21 cellular contexts compared by ENCODE assay signal in genomic region chr4:118325443-118325842, GRCh38. TPM values are rescaled to one million over a fixed set of nuclear protein-coding genes. Genes with fewer than 3 reads are reported as not detected.
DNase-seq lines count a peak whose midpoint lies in the region; ATAC-seq, FAIRE-seq and TF ChIP-seq lines count a peak whose summit lies in the region.
"Had no signal": no experiment of that assay in that cellular context is flagged by ENCODE, and none has a peak within 500 bp of the region (broad histone marks: within the 10 kb centered on the region; RNA-seq: fewer than 3 reads in every experiment).

No MANE protein-coding gene starts in this region.

- DNase-seq in AG08395 (ENCODE audit: low spot score) (peak; percentile 3), GM23338 (ENCODE audit: low spot score) (peak; percentile 26), foreskin fibroblast (peak; percentile 11 to 46), kidney glomerular epithelial cell (lab: John Stamatoyannopoulos, UW) (no peak), superior temporal gyrus (ENCODE audit: extremely low spot score) (no peak), GM19238 (ENCODE audit: insufficient read length, low spot score) (no peak), NCI-H187 (lab: John Stamatoyannopoulos, UW) (no peak)
- DNase-seq: AML-193; C1 segment of cervical spinal cord; CD8-positive, alpha-beta memory T cell; KBM-7; NCI-H1105 treated with DMSO at 0.1 percent for 48 hours; NCI-H2081; NCI-H2171; NCI-H524 treated with DMSO at 0.1 percent for 48 hours; NCI-H82; SJCRH30 had no signal

- no peaks in the 10 kb centered on the region for H4K20me1 ChIP-seq in GM23338 (replicated peaks; ENCODE audit: insufficient read depth)

- TF ChIP-seq CTCF in GM23338 (conservative IDR thresholded peaks at IDR 0.05; ENCODE audit: low read depth in 2 of 2), result no peak
- TF ChIP-seq CTCF in foreskin fibroblast (IDR thresholded peaks at IDR 0.05; ENCODE audit: low read depth, low read length), result no peak

- H3K4me1 ChIP-seq in GM23338 (ENCODE audit: insufficient read depth), result peaks cover 24% of the 10 kb centered on the region
- H3K4me1 ChIP-seq: SJCRH30 had no signal

- peak; percentile 8 for FAIRE-seq in endometrium (lab: Jason Lieb, UNC)
- FAIRE-seq: G401.6, GM18507 had no signal

- no peaks in the 10 kb centered on the region for H3K9me2 ChIP-seq in GM23338 (ENCODE audit: insufficient read depth)

- peak overlapping the region; percentile 37 for H3K4me2 ChIP-seq in GM23338

- H3K27ac Mint-ChIP-seq in GM23338, result peak overlapping the region; percentile 93
- H3K27ac Mint-ChIP-seq: CD8-positive, alpha-beta memory T cell had no signal

- no peaks in the 10 kb centered on the region for H3K79me2 ChIP-seq in GM23338 (replicated peaks; ENCODE audit: insufficient read depth)

- peaks cover 4% of the 10 kb centered on the region for H3K27me3 Mint-ChIP-seq in GM23338 (ENCODE audit: insufficient read depth, low read depth, poor library complexity)

- no peak overlapping the region for H3K4me3 Mint-ChIP-seq in GM23338
- H3K4me3 Mint-ChIP-seq: CD8-positive, alpha-beta memory T cell had no signal

- H3K36me3 Mint-ChIP-seq in GM23338 (ENCODE audit: low read depth), result no peaks in the 10 kb centered on the region
- H3K36me3 Mint-ChIP-seq: CD8-positive, alpha-beta memory T cell had no signal

- no peaks in the 10 kb centered on the region for H3K36me3 ChIP-seq in GM23338 (ENCODE audit: insufficient read depth)
- H3K36me3 ChIP-seq: SJCRH30 had no signal

- H3K27me3 ChIP-seq in GM23338 (ENCODE audit: insufficient read depth), result no peaks in the 10 kb centered on the region
- H3K27me3 ChIP-seq: SJCRH30 had no signal

- no peaks in the 10 kb centered on the region for H3K9me3 Mint-ChIP-seq in GM23338
- H3K9me3 Mint-ChIP-seq: CD8-positive, alpha-beta memory T cell had no signal

- peak overlapping the region; percentile 10; the same call in 1 of the 2 replicates for H3K27ac ChIP-seq in GM23338 (ENCODE audit: low read depth)
- H3K27ac ChIP-seq: SJCRH30 had no signal

- H3K4me3 ChIP-seq in GM23338 (no peak overlapping the region), foreskin fibroblast (ENCODE audit: low read depth in 1 of 2, low read length in 2 of 2) (no peak overlapping the region)
- H3K4me3 ChIP-seq: SJCRH30 had no signal

- peaks cover 24% of the 10 kb centered on the region for H3K4me1 Mint-ChIP-seq in GM23338
- H3K4me1 Mint-ChIP-seq: CD8-positive, alpha-beta memory T cell had no signal

- H3F3A ChIP-seq in GM23338 (replicated peaks; ENCODE audit: low read depth), result no peaks in the 10 kb centered on the region

- no peak for ATAC-seq in GM23338
- ATAC-seq: Panc1 had no signal

- no peak overlapping the region for H2AFZ ChIP-seq in GM23338

TF ChIP-seq in GM23338, 12 proteins besides CTCF, POLR2A, EP300 and RAD21:
- no peak for TF ChIP-seq REST (IDR thresholded peaks at IDR 0.05; ENCODE audit: unreplicated experiment)
- TF ChIP-seq, protein P1, sequence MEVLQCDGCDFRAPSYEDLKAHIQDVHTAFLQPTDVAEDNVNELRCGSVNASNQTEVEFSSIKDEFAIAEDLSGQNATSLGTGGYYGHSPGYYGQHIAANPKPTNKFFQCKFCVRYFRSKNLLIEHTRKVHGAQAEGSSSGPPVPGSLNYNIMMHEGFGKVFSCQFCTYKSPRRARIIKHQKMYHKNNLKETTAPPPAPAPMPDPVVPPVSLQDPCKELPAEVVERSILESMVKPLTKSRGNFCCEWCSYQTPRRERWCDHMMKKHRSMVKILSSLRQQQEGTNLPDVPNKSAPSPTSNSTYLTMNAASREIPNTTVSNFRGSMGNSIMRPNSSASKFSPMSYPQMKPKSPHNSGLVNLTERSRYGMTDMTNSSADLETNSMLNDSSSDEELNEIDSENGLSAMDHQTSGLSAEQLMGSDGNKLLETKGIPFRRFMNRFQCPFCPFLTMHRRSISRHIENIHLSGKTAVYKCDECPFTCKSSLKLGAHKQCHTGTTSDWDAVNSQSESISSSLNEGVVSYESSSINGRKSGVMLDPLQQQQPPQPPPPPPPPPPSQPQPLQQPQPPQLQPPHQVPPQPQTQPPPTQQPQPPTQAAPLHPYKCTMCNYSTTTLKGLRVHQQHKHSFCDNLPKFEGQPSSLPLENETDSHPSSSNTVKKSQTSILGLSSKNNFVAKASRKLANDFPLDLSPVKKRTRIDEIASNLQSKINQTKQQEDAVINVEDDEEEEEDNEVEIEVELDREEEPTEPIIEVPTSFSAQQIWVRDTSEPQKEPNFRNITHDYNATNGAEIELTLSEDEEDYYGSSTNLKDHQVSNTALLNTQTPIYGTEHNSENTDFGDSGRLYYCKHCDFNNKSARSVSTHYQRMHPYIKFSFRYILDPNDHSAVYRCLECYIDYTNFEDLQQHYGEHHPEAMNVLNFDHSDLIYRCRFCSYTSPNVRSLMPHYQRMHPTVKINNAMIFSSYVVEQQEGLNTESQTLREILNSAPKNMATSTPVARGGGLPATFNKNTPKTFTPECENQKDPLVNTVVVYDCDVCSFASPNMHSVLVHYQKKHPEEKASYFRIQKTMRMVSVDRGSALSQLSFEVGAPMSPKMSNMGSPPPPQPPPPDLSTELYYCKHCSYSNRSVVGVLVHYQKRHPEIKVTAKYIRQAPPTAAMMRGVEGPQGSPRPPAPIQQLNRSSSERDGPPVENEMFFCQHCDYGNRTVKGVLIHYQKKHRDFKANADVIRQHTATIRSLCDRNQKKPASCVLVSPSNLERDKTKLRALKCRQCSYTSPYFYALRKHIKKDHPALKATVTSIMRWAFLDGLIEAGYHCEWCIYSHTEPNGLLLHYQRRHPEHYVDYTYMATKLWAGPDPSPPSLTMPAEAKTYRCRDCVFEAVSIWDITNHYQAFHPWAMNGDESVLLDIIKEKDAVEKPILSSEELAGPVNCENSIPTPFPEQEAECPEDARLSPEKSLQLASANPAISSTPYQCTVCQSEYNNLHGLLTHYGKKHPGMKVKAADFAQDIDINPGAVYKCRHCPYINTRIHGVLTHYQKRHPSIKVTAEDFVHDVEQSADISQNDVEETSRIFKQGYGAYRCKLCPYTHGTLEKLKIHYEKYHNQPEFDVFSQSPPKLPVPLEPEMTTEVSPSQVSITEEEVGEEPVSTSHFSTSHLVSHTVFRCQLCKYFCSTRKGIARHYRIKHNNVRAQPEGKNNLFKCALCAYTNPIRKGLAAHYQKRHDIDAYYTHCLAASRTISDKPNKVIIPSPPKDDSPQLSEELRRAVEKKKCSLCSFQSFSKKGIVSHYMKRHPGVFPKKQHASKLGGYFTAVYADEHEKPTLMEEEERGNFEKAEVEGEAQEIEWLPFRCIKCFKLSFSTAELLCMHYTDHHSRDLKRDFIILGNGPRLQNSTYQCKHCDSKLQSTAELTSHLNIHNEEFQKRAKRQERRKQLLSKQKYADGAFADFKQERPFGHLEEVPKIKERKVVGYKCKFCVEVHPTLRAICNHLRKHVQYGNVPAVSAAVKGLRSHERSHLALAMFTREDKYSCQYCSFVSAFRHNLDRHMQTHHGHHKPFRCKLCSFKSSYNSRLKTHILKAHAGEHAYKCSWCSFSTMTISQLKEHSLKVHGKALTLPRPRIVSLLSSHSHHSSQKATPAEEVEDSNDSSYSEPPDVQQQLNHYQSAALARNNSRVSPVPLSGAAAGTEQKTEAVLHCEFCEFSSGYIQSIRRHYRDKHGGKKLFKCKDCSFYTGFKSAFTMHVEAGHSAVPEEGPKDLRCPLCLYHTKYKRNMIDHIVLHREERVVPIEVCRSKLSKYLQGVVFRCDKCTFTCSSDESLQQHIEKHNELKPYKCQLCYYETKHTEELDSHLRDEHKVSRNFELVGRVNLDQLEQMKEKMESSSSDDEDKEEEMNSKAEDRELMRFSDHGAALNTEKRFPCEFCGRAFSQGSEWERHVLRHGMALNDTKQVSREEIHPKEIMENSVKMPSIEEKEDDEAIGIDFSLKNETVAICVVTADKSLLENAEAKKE (CRISPR knock-in tag; IDR thresholded peaks at IDR 0.05), result no peak
- no peak for TF ChIP-seq ZNF114 (CRISPR knock-in tag; IDR thresholded peaks at IDR 0.05)
- peak; percentile 50; the same call in 1 of the 2 replicates for TF ChIP-seq NANOG (IDR thresholded peaks at IDR 0.05; ENCODE audit: borderline replicate concordance)
- no peak for TF ChIP-seq POLR2AphosphoS5 (IDR thresholded peaks at IDR 0.05; ENCODE audit: low read depth)
- TF ChIP-seq ZNF331 (CRISPR knock-in tag; IDR thresholded peaks at IDR 0.05; ENCODE audit: low read depth), result no peak
- TF ChIP-seq ETS1 (IDR thresholded peaks at IDR 0.05), result no peak

RNA-seq across cellular contexts. Expression of gene PRSS12, which starts 27.4 kb away (rescaled TPM):
- 7.5 and 12.9 TPM in 2 replicates for total RNA-seq in GM23338 (2014; rRNA removed; shearing (Covaris generic))
- polyA plus RNA-seq in GM23338 (2016; fragmentation: Nextera tagmentation; extraction: Ambion mirVana), result 4.1 and 5.5 TPM in 2 replicates
- total RNA-seq: CD8-positive, alpha-beta memory T cell had no signal
- polyA plus RNA-seq: CD8-positive, alpha-beta memory T cell had no signal

Comparison
In these comparisons a context has a peak if more than half of its experiments do, and no peak if none do; other contexts are left out.
1. DNase-seq: peak in AG08395 (single experiment), GM23338 (single experiment) and foreskin fibroblast (2 of 2); none in kidney glomerular epithelial cell (single experiment), superior temporal gyrus (single experiment), GM19238 (single experiment) and NCI-H187 (0 of 2).